Comparison of ENCODE assay signal across 10 cellular contexts in genomic region chr16:55444754-55445485, GRCh38. TPM values are rescaled to one million over a fixed set of nuclear protein-coding genes. Genes with fewer than 3 reads are reported as not detected.
A peak's percentile ranks its signal among the peaks of the same experiment; 100 is the strongest.
DNase-seq lines count a peak whose midpoint lies in the region; ATAC-seq and TF ChIP-seq lines count a peak whose summit lies in the region.
"Had no signal": no experiment of that assay in that cellular context is flagged by ENCODE, and none has a peak within 500 bp of the region (broad histone marks: within the 10 kb centered on the region; RNA-seq: fewer than 3 reads in every experiment).

No MANE protein-coding gene starts in this region.

- no peaks in the 10 kb centered on the region for H3K36me3 ChIP-seq in lower lobe of right lung

- H3K4me3 ChIP-seq in lower lobe of right lung, result peak overlapping the region; percentile 2

- peaks cover 0 to 5% (median 2%) of the 10 kb centered on the region in 3 donors for H3K27me3 Mint-ChIP-seq in CD14-positive monocyte (ENCODE audit: low read depth in 3 of 3)

- TF ChIP-seq CTCF in CD14-positive monocyte (IDR thresholded peaks at IDR 0.05), result no peak
- no peak for TF ChIP-seq CTCF in lower lobe of right lung (IDR thresholded peaks at IDR 0.05)

- peaks cover 37% of the 10 kb centered on the region for H3K4me1 Mint-ChIP-seq in CD14-positive monocyte

- peak overlapping the region; percentile 26 for H3K27ac ChIP-seq in lower lobe of right lung

- H3K4me3 Mint-ChIP-seq in CD14-positive monocyte, result peak overlapping the region; percentile 32 to 64
- H3K4me3 Mint-ChIP-seq: activated naive CD4-positive, alpha-beta T cell treated with anti-CD3 and anti-CD28 coated beads for 36 hours had no signal

- intact Hi-C loops in CD14-positive monocyte (cut with micrococcal nuclease) (loop anchor here in 1 of 2 donors (1.0 kb wide), 1 partner anchor 8 kb away; no protein-coding TSS in a partner anchor), lower lobe of right lung (cut with DNase I) (no loop called here)

- peak; percentile 82 for ATAC-seq in GM21786 (IDR thresholded peaks at IDR 0.05; ENCODE audit: unreplicated experiment)
- ATAC-seq in lower lobe of right lung, result peak; percentile 88 to 90
- no peak for ATAC-seq in HG02642 (IDR thresholded peaks at IDR 0.05; ENCODE audit: poor library complexity, unreplicated experiment)

- no peaks in the 10 kb centered on the region for H3K9me3 Mint-ChIP-seq in CD14-positive monocyte
- H3K9me3 Mint-ChIP-seq: activated naive CD4-positive, alpha-beta T cell treated with anti-CD3 and anti-CD28 coated beads for 36 hours had no signal

- H3K4me1 ChIP-seq in lower lobe of right lung, result peaks cover 5% of the 10 kb centered on the region

- H3K27me3 ChIP-seq in lower lobe of right lung (ENCODE audit: low read depth), result no peaks in the 10 kb centered on the region

- H3K36me3 Mint-ChIP-seq in CD14-positive monocyte, result no peaks in the 10 kb centered on the region

- DNase-seq in CD14-positive monocyte (ENCODE audit: low spot score) (peak; percentile 85), SKM-1 (lab: John Stamatoyannopoulos, UW; ENCODE audit: unreplicated experiment) (peak; percentile 59), lower lobe of right lung (peak; percentile 78), NCI-H446 (lab: John Stamatoyannopoulos, UW) (no peak)
- DNase-seq in effector CD4-positive, alpha-beta T cell, result no peak
- no peak for DNase-seq in stimulated activated naive CD4-positive, alpha-beta T cell treated with Interleukin-2 at 50 U/mL for 16 hours (lab: John Stamatoyannopoulos, UW)
- DNase-seq: activated naive CD4-positive, alpha-beta T cell treated with anti-CD3 and anti-CD28 coated beads for 36 hours; NCI-H524 treated with DMSO at 0.1 percent for 48 hours had no signal

- no peaks in the 10 kb centered on the region for H3K9me3 ChIP-seq in lower lobe of right lung

- peak overlapping the region; percentile 84 to 97 (median 92) for H3K27ac Mint-ChIP-seq in CD14-positive monocyte
- H3K27ac Mint-ChIP-seq: activated naive CD4-positive, alpha-beta T cell treated with anti-CD3 and anti-CD28 coated beads for 36 hours had no signal

RNA-seq across cellular contexts. Expression of gene MMP2, which starts 34.1 kb away (rescaled TPM):
- not detected for polyA plus RNA-seq in CD14-positive monocyte
- 178 TPM for total RNA-seq in lower lobe of right lung
- total RNA-seq: activated naive CD4-positive, alpha-beta T cell treated with anti-CD3 and anti-CD28 coated beads for 36 hours had no signal

Comparison
In these comparisons a context has a peak if more than half of its experiments do, and no peak if none do; other contexts are left out.
1. DNase-seq: peak in CD14-positive monocyte (single experiment), SKM-1 (single experiment) and lower lobe of right lung (single experiment); none in effector CD4-positive, alpha-beta T cell (single experiment), stimulated activated naive CD4-positive, alpha-beta T cell treated with Interleukin-2 at 50 U/mL for 16 hours (single experiment) and NCI-H446 (0 of 2).